Comparison of ENCODE assay signal across 8 cellular contexts in genomic region chr11:66883021-66883968, GRCh38. TPM values are rescaled to one million over a fixed set of nuclear protein-coding genes. Genes with fewer than 3 reads are reported as not detected.
DNase-seq lines count a peak whose midpoint lies in the region; ATAC-seq and TF ChIP-seq lines count a peak whose summit lies in the region.

No MANE protein-coding gene starts in this region.

- peak; percentile 29 for DNase-seq in SIG-M5 treated with dmso at 0.1 percent for 504 hours (lab: John Stamatoyannopoulos, UW; ENCODE audit: unreplicated experiment)
- DNase-seq in SIG-M5 (lab: John Stamatoyannopoulos, UW): no peak
- DNase-seq in NCI-H2171 treated with DMSO at 0.1 percent for 48 hours (lab: John Stamatoyannopoulos, UW): peak; percentile 84
- peak; percentile 70 for DNase-seq in activated CD4-positive, alpha-beta T cell treated with anti-CD3 and anti-CD28 coated beads, Interleukin-2, amount 10 ng/mL, durations not matched to agents 7 days and 5 days
- peak; percentile 81 to 89 (median 84) for DNase-seq in dorsolateral prefrontal cortex
- DNase-seq in lung microvascular endothelial cell (ENCODE audit: low read depth in 2 of 2): peak; percentile 69 to 76
- peak in 2 of 3 donors; percentile 39 to 58 for DNase-seq in stimulated activated CD4-positive, alpha-beta T cell treated with anti-CD3 and anti-CD28 coated beads, TNF-alpha, amount 100 ng/mL, for 48 hours (ENCODE audit: low read depth in 3 of 3)

- no peaks in the 10 kb centered on the region for H3K27me3 Mint-ChIP-seq in activated CD4-positive, alpha-beta T cell treated with anti-CD3 and anti-CD28 coated beads, Interleukin-2, amount 10 ng/mL, durations not matched to agents 7 days and 5 days

- H3K27me3 ChIP-seq in dorsolateral prefrontal cortex: no peaks in the 10 kb centered on the region

- no peak for ATAC-seq in HG02623 (IDR thresholded peaks at IDR 0.05; ENCODE audit: unreplicated experiment)

- no peak overlapping the region for H3K27ac Mint-ChIP-seq in activated CD4-positive, alpha-beta T cell treated with anti-CD3 and anti-CD28 coated beads, Interleukin-2, amount 10 ng/mL, durations not matched to agents 7 days and 5 days

- intact Hi-C loops in dorsolateral prefrontal cortex (cut with DNase I): loop anchor here (2.0 to 5.0 kb wide), 4 partner anchors 74 to 188 kb away; partner anchors contain the start of gene PC (in 1 of the 2)

- H3K4me1 Mint-ChIP-seq in activated CD4-positive, alpha-beta T cell treated with anti-CD3 and anti-CD28 coated beads, Interleukin-2, amount 10 ng/mL, durations not matched to agents 7 days and 5 days: peaks cover 13% of the 10 kb centered on the region

- no peaks in the 10 kb centered on the region for H3K36me3 Mint-ChIP-seq in activated CD4-positive, alpha-beta T cell treated with anti-CD3 and anti-CD28 coated beads, Interleukin-2, amount 10 ng/mL, durations not matched to agents 7 days and 5 days (ENCODE audit: low read depth)

- POLR2A ChIA-PET in activated CD4-positive, alpha-beta T cell treated with anti-CD3 and anti-CD28 coated beads, Interleukin-2, amount 10 ng/mL, durations not matched to agents 7 days and 5 days (lab: Charles Lee): interaction anchor here (0.6 kb wide), 1 partner anchor 201 kb away, joined by 3 read pairs; no protein-coding TSS in a partner anchor

- H3K4me3 ChIP-seq in dorsolateral prefrontal cortex: peak overlapping the region in 58 of 59 donors; percentile 6 to 65 (median 45)

- H3K4me3 Mint-ChIP-seq in activated CD4-positive, alpha-beta T cell treated with anti-CD3 and anti-CD28 coated beads, Interleukin-2, amount 10 ng/mL, durations not matched to agents 7 days and 5 days: no peak overlapping the region

- H3K9me3 Mint-ChIP-seq in activated CD4-positive, alpha-beta T cell treated with anti-CD3 and anti-CD28 coated beads, Interleukin-2, amount 10 ng/mL, durations not matched to agents 7 days and 5 days: no peaks in the 10 kb centered on the region

- peak overlapping the region; percentile 38 to 96 (median 92) for H3K27ac ChIP-seq in dorsolateral prefrontal cortex

- CTCF ChIA-PET in activated CD4-positive, alpha-beta T cell treated with anti-CD3 and anti-CD28 coated beads, Interleukin-2, amount 10 ng/mL, durations not matched to agents 7 days and 5 days (lab: Charles Lee): interaction anchor here (0.6 to 1.3 kb wide), 7 partner anchors 9 to 187 kb away, joined by 3 to 6 read pairs (median 3); no protein-coding TSS in a partner anchor

- peak; percentile 49 to 88 (median 79) for TF ChIP-seq CTCF in dorsolateral prefrontal cortex (IDR thresholded peaks at IDR 0.05 in 54 of 56, conservative IDR thresholded peaks at IDR 0.05 in 2 of 56; ENCODE audit: low read depth in 1 of 56, partially characterized antibody in 56 of 56)

RNA-seq across cellular contexts. Expression of gene LRFN4, which starts 26.4 kb away (rescaled TPM):
- total RNA-seq in activated CD4-positive, alpha-beta T cell treated with anti-CD3 and anti-CD28 coated beads, Interleukin-2, amount 10 ng/mL, durations not matched to agents 7 days and 5 days: 10 to 100 TPM; 14.1 to 16.6 TPM
- total RNA-seq in dorsolateral prefrontal cortex: 10 to 100 TPM; 16.7 to 51.3 (median 30.2) TPM
- 11.8 and 14.3 TPM in 2 replicates for total RNA-seq in lung microvascular endothelial cell

RNA-seq across cellular contexts. Expression of gene RCE1, which starts 40.1 kb away (rescaled TPM):
- total RNA-seq in activated CD4-positive, alpha-beta T cell treated with anti-CD3 and anti-CD28 coated beads, Interleukin-2, amount 10 ng/mL, durations not matched to agents 7 days and 5 days: 10 to 100 TPM; 23.1 to 23.7 TPM
- total RNA-seq in dorsolateral prefrontal cortex: 10 to 100 TPM in 118 of 120 experiments, 1 to 10 TPM in 2; 9.8 to 28.2 (median 16.6) TPM
- total RNA-seq in lung microvascular endothelial cell: 12.9 and 19.4 TPM in 2 replicates
